9 cellular contexts compared by ENCODE assay signal in the genomic region with DNA sequence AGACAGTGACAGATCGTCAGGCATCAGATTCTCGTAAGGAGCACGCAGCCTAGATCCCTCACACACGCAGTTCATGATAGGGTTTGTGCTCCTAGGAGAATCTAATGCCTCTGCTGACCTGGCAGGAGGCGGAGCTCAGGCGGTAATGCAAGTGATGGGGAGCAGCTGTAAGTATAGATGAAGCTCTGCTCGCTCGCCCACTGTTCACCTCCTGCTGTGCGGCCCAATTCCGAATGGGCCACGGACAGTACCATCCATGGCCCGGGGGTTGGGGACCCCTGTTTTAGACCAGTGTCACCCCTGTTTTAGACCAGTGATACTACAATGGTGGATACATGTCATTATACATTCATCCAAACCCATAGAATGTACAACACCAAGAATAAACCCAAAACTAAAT.
"Had no signal": no experiment of that assay in that cellular context is flagged by ENCODE, and none has a peak within 500 bp of the region (broad histone marks: within the 10 kb centered on the region; RNA-seq: fewer than 3 reads in every experiment).

No MANE protein-coding gene starts in this region.

- H3K9ac ChIP-seq: GM23248 had no signal

- H3K36me3 ChIP-seq: HAP-1 had no signal

- H3K9me3 Mint-ChIP-seq: GM23338, H9, HFFc6 had no signal

- H3K4me3 ChIP-seq: GM23248, GM23338, HAP-1 had no signal

- ATAC-seq: GM23338, HCT116 had no signal

- H3K27ac ChIP-seq: GM23248 had no signal

- H2AFZ ChIP-seq: GM23248, GM23338 had no signal

- DNase-seq: GM23248, GOT3, H7, H9, HCEC 1CT, HFFc6 had no signal

- H3K9me3 ChIP-seq: HAP-1 had no signal

- H3K4me3 Mint-ChIP-seq: GM23338, H9, HFFc6 had no signal

- H3K27ac Mint-ChIP-seq: GM23338, H9, HFFc6 had no signal

- H3K4me2 ChIP-seq: GM23338 had no signal
